8 cellular contexts compared by ENCODE assay signal in the genomic region with DNA sequence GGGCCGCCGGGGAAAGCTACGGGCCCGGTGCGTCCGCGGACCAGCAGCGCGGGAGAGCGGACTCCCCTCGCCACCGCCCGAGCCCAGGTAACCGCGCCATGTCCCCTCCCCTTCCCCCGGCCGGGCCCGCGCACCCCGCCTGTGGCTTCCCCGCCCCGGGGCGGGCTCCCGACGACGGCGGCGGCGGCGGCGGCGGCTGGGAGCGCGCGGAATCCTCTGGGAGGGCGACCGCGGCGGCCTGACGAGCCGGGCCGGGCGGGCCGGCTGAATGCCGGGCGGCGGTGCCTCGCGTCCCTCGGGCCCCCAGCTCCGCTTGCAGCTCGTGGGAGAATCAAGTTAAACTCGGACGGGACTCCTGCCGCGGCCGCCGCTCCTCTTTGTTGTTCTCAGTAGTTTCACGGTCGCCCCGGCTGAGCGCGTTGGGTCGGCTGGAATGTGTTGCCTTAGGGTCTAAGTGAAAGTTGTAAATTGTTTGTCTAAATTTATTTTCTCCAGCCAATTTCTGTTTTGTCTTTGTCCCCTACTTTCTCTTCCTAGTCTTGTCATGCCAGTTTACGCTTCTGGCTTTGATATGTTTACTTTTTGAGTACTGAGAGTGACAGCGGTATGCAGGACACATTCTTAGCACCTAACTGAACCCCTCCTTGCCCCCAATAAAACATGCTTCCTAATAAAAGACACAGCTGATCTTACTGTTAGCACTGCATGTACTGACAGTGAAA. TPM values are rescaled to one million over a fixed set of nuclear protein-coding genes. Genes with fewer than 3 reads are reported as not detected.
DNase-seq lines count a peak whose midpoint lies in the region; ATAC-seq, FAIRE-seq and TF ChIP-seq lines count a peak whose summit lies in the region.

No MANE protein-coding gene starts in this region.

- CTCF ChIA-PET in A549 (lab: Yijun Ruan, JAX): interaction anchor here (0.6 to 1.7 kb wide), 2 partner anchors 61 to 210 kb away, joined by 3 to 4 read pairs; no protein-coding TSS in a partner anchor

- no peaks in the 10 kb centered on the region for H3K9me3 ChIP-seq in A549

- no peak for TF ChIP-seq POLR2A in A549 (IDR thresholded peaks at IDR 0.05; ENCODE audit: low read length)

- H3K4me3 ChIP-seq in A549: peak overlapping the region; percentile 96

- no peak for TF ChIP-seq EP300 in A549 (IDR thresholded peaks at IDR 0.05)

- peaks cover 4% of the 10 kb centered on the region for H3K36me3 Mint-ChIP-seq in endothelial cell (ENCODE audit: low read depth, unreplicated experiment)

- 0% methylated on average over 11 of the region's 66 CpGs for WGBS in A549 (ENCODE audit: missing lambda C conversion rate)

- FAIRE-seq in A549 (lab: Jason Lieb, UNC) (no peak), GM18507 (lab: Jason Lieb, UNC) (no peak)

- H3K4me1 Mint-ChIP-seq in endothelial cell (ENCODE audit: unreplicated experiment): peaks cover 25% of the 10 kb centered on the region

- ATAC-seq in A549: peak; percentile 70 to 86
- peak; percentile 67 for ATAC-seq in HG03039 (IDR thresholded peaks at IDR 0.05; ENCODE audit: unreplicated experiment)

- H3K4me2 ChIP-seq in A549: peak overlapping the region; percentile 81

- H3K9me3 Mint-ChIP-seq in endothelial cell (ENCODE audit: unreplicated experiment): no peaks in the 10 kb centered on the region

- H3K4me1 ChIP-seq in A549: peaks cover 13% of the 10 kb centered on the region; the same call in 1 of the 3 replicates

- POLR2A ChIA-PET in A549 (lab: Yijun Ruan, JAX): interaction anchor here (0.7 to 2.6 kb wide), 13 partner anchors 8 to 184 kb away, joined by 3 to 17 read pairs (median 6); a partner anchor contains a TSS

- H3K27me3 Mint-ChIP-seq in endothelial cell (ENCODE audit: unreplicated experiment): peaks cover 13% of the 10 kb centered on the region

- H3K4me3 Mint-ChIP-seq in endothelial cell (ENCODE audit: unreplicated experiment): peak overlapping the region; percentile 98

- H3K27ac Mint-ChIP-seq in endothelial cell (ENCODE audit: unreplicated experiment): peak overlapping the region; percentile 96

- peak overlapping the region; percentile 99 for H3K27ac ChIP-seq in A549

- no peak for TF ChIP-seq RAD21 in A549 (conservative IDR thresholded peaks at IDR 0.05 in 1 of 2, IDR thresholded peaks at IDR 0.05 in 1 of 2)

- DNase-seq in A549 (ENCODE audit: low read depth in 1 of 2, low spot score in 1 of 2) (peak; percentile 31 to 45), GM18507 (ENCODE audit: extremely low spot score, insufficient read length, low read depth) (peak; percentile 36), NCI-H345 (lab: John Stamatoyannopoulos, UW) (peak; percentile 63), endothelial cell (ENCODE audit: low spot score) (peak; percentile 68), middle frontal gyrus (ENCODE audit: extremely low spot score, low spot score) (peak; percentile 32)
- peak; percentile 9 for DNase-seq in activated CD8-positive, alpha-beta memory T cell treated with anti-CD3 and anti-CD28 coated beads, Interleukin-2, amount 50 U/mL, for 1 hour (ENCODE audit: extremely low read depth)
- peak; percentile 35 to 42 for DNase-seq in stimulated activated CD8-positive, alpha-beta memory T cell treated with anti-CD3 and anti-CD28 coated beads, Interleukin-15, amount 100 ng/mL, for 48 hours (ENCODE audit: low read depth in 2 of 2)

- TF ChIP-seq CTCF in A549 (IDR thresholded peaks at IDR 0.05) (no peak), endothelial cell (IDR thresholded peaks at IDR 0.05; ENCODE audit: unreplicated experiment) (no peak)

TF ChIP-seq in A549, 52 proteins besides CTCF, POLR2A, EP300 and RAD21:
- TF ChIP-seq RARB (CRISPR knock-in tag; IDR thresholded peaks at IDR 0.05) (no peak), ESRRA (IDR thresholded peaks at IDR 0.05; ENCODE audit: borderline replicate concordance, low read length) (no peak), FOXS1 (CRISPR knock-in tag; IDR thresholded peaks at IDR 0.05) (no peak), MAZ (IDR thresholded peaks at IDR 0.05; ENCODE audit: borderline replicate concordance, low read depth, low read length) (no peak), KDM5A (IDR thresholded peaks at IDR 0.05) (no peak), EHF (CRISPR knock-in tag; IDR thresholded peaks at IDR 0.05) (no peak), RNF2 (IDR thresholded peaks at IDR 0.05; ENCODE audit: borderline replicate concordance, low read depth) (no peak), TFCP2L1 (CRISPR knock-in tag; IDR thresholded peaks at IDR 0.05) (no peak), SREBF2 (IDR thresholded peaks at IDR 0.05) (no peak), POLR2AphosphoS2 (conservative IDR thresholded peaks at IDR 0.05; ENCODE audit: low read length) (no peak)
- TF ChIP-seq, protein P1, sequence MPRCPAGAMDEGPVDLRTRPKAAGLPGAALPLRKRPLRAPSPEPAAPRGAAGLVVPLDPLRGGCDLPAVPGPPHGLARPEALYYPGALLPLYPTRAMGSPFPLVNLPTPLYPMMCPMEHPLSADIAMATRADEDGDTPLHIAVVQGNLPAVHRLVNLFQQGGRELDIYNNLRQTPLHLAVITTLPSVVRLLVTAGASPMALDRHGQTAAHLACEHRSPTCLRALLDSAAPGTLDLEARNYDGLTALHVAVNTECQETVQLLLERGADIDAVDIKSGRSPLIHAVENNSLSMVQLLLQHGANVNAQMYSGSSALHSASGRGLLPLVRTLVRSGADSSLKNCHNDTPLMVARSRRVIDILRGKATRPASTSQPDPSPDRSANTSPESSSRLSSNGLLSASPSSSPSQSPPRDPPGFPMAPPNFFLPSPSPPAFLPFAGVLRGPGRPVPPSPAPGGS (IDR thresholded peaks at IDR 0.05): no peak
TF ChIP-seq in A549: peak in this region for 0.

RNA-seq across cellular contexts. Expression of a gene that starts 0.7 kb away (rescaled TPM):
- polyA plus RNA-seq in A549 (2011; rRNA removed) (90.0 and 107 TPM in 2 replicates), A549 (2017; fragmentation: RNase III; extraction: RNeasy Plus Mini Kit Qiagen cat#74134 plus additional on column Dnase treatment) (44.7 to 52.3 TPM (median 52.1 TPM) in 3 replicates)
- polyA plus RNA-seq in A549 (2012; cell fraction: cytosol; rRNA removed): 25.9 and 28.8 TPM in 2 replicates
- polyA plus RNA-seq in A549 (2012; cell fraction: nucleus; rRNA removed): 24.5 and 28.4 TPM in 2 replicates
- 57.5 and 65.9 TPM in 2 replicates for polyA minus RNA-seq in A549 (2011; rRNA and poly(A)+ RNA removed)
- total RNA-seq in endothelial cell (ENCODE audit: unreplicated experiment): 87.2 TPM

Comparison
In these comparisons a context has a peak if more than half of its experiments do, and no peak if none do; other contexts are left out.
1. Peak in every context shown above with its lines: DNase-seq, ATAC-seq, H3K4me3 ChIP-seq and H3K27ac ChIP-seq.
2. DNase-seq: peak in every context shown above with its lines; median percentile 68 in endothelial cell; 63 in NCI-H345; 38 in stimulated activated CD8-positive, alpha-beta memory T cell treated with anti-CD3 and anti-CD28 coated beads, Interleukin-15, amount 100 ng/mL, for 48 hours; 38 in A549; 36 in GM18507; 32 in middle frontal gyrus; 9 in activated CD8-positive, alpha-beta memory T cell treated with anti-CD3 and anti-CD28 coated beads, Interleukin-2, amount 50 U/mL, for 1 hour.